Comparison of ENCODE assay signal across 13 cellular contexts in the genomic region with DNA sequence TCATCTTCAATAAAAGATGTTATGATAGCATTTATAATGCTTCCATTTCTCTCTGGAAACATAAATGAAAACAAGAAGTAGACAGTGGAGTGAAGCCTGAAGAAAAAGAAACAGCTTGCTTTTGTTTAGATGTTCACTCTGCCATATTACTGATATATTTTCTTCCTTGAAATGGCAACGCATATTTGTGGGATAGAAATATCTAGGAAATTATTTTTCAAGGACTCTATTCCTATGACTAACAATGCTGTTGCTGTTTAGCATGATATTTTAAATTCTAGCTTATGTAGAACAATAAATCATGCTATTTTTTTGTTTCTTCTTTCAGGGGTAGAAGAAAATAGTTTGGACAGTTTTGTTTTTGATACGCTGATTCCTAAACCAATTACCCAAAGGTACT.
DNase-seq lines count a peak whose midpoint lies in the region; ATAC-seq and TF ChIP-seq lines count a peak whose summit lies in the region.
"Had no signal": no experiment of that assay in that cellular context is flagged by ENCODE, and none has a peak within 500 bp of the region (broad histone marks: within the 10 kb centered on the region; RNA-seq: fewer than 3 reads in every experiment).

No MANE protein-coding gene starts in this region.

- H3K9ac ChIP-seq in IMR-90 (ENCODE audit: low read depth, low read length) = no peak overlapping the region
- H3K9ac ChIP-seq: BLaER1 had no signal

- no peak for TF ChIP-seq CTCF in IMR-90 (conservative IDR thresholded peaks at IDR 0.05; ENCODE audit: low read depth, low read length)

- no peak overlapping the region for H3K27ac ChIP-seq in IMR-90 (ENCODE audit: insufficient read depth, low read length)
- H3K27ac ChIP-seq: A549, BLaER1 had no signal

- CTCF ChIA-PET in IMR-90 (lab: Yijun Ruan, JAX) = interaction anchor here (0.7 kb wide), 1 partner anchor 1373 kb away, joined by 3 read pairs; no protein-coding TSS in a partner anchor

- POLR2A ChIA-PET in IMR-90 (lab: Charles Lee; ENCODE audit: unreplicated experiment) = no interaction called here

- no CpG with 5 or more reads among the region's 2 CpGs for WGBS in IMR-90 (ENCODE audit: extremely low coverage in 2 of 2, insufficient read length in 1 of 2), 2 experiments

- no peak overlapping the region for H4K8ac ChIP-seq in IMR-90 (ENCODE audit: low read depth in 2 of 2, low read length in 2 of 2)

- H2BK5ac ChIP-seq in IMR-90 (ENCODE audit: low read depth, low read length, poor library complexity, severe bottlenecking) = peak overlapping the region; percentile 67

- no peak overlapping the region for H2AK5ac ChIP-seq in IMR-90 (ENCODE audit: low read depth, low read length)

- H3K9me3 ChIP-seq in IMR-90 (ENCODE audit: control insufficient read depth, insufficient read depth, low read length) = no peaks in the 10 kb centered on the region
- H3K9me3 ChIP-seq: A549, BLaER1 had no signal

- no peak overlapping the region; the same call in 1 of the 2 replicates for H4K91ac ChIP-seq in IMR-90 (ENCODE audit: insufficient read depth, low read depth, low read length)

- H3K9me1 ChIP-seq in IMR-90 (ENCODE audit: insufficient read depth, low read length) = no peaks in the 10 kb centered on the region

- no peak for TF ChIP-seq RAD21 in IMR-90 (IDR thresholded peaks at IDR 0.05; ENCODE audit: low read length)

- H3K27me3 ChIP-seq in IMR-90 (ENCODE audit: control insufficient read depth, insufficient read depth, low read length) = no peaks in the 10 kb centered on the region
- H3K27me3 ChIP-seq: BLaER1 had no signal

- 0 out of 2 replicates have a peak overlapping the region, but pooled peaks have one; percentile 30 for H2BK120ac ChIP-seq in IMR-90 (ENCODE audit: low read depth, low read length)

- no peak overlapping the region for H3K23ac ChIP-seq in IMR-90 (ENCODE audit: low read depth, low read length)

- H2BK20ac ChIP-seq in IMR-90 (ENCODE audit: low read depth, low read length) = no peak overlapping the region

- no peak for TF ChIP-seq POLR2A in IMR-90 (IDR thresholded peaks at IDR 0.05; ENCODE audit: low read depth, low read length)

- H3K36me3 ChIP-seq in IMR-90 (ENCODE audit: control insufficient read depth, insufficient read depth, low read length) = no peaks in the 10 kb centered on the region; the same call in 1 of the 2 replicates
- H3K36me3 ChIP-seq: BLaER1 had no signal

- H3K4ac ChIP-seq in IMR-90 (ENCODE audit: low read depth, low read length) = no peak overlapping the region

- BruUV-seq in IMR-90 (replicated peaks; lab: Mats Ljungman, UMichigan) = no TSS peak

- in situ Hi-C loops in IMR-90 (cut with MboI; ENCODE audit: low sequenced_read_pairs) = loop anchor here (10.0 to 25.0 kb wide), 2 partner anchors 985 to 1173 kb away; no protein-coding TSS in a partner anchor

- H4K5ac ChIP-seq in IMR-90 (ENCODE audit: low read depth, low read length) = no peak overlapping the region

- dilution Hi-C loops in IMR-90 (cut with HindIII; ENCODE audit: low sequenced_read_pairs, unreplicated experiment) = no loop called here

- no peaks in the 10 kb centered on the region for H4K20me1 ChIP-seq in IMR-90 (ENCODE audit: insufficient read depth, low read length)
- H4K20me1 ChIP-seq: BLaER1 had no signal

- H3K14ac ChIP-seq in IMR-90 (replicated peaks; ENCODE audit: low read depth, low read length) = no peak overlapping the region

- no peak overlapping the region for H3K18ac ChIP-seq in IMR-90 (ENCODE audit: low read depth, low read length)

- peak; percentile 43 for ATAC-seq in IMR-90 (ENCODE audit: low read depth)
- ATAC-seq: A549 had no signal

- H2AFZ ChIP-seq in IMR-90 (replicated peaks; ENCODE audit: low read length, poor library complexity) = no peak overlapping the region

- H3K79me1 ChIP-seq in IMR-90 (ENCODE audit: low read depth in 1 of 2, low read length in 2 of 2) = peaks cover 0 to 5% of the 10 kb centered on the region in 2 experiments; a peak in 1 of 4 replicates

- no peak overlapping the region for H3K56ac ChIP-seq in IMR-90 (ENCODE audit: extremely low read depth, insufficient read depth, low read length)

- no peak overlapping the region; the same call in 1 of the 2 replicates for H3K4me2 ChIP-seq in IMR-90 (ENCODE audit: low read depth, low read length)
- H3K4me2 ChIP-seq: A549, BLaER1 had no signal

- no peak overlapping the region for H2BK15ac ChIP-seq in IMR-90 (ENCODE audit: low read depth, low read length)

- DNase-seq in GM03348 (ENCODE audit: low spot score) (peak; percentile 6), IMR-90 (peak; percentile 48), dedifferentiated amniotic fluid mesenchymal stem cell (ENCODE audit: extremely low spot score) (peak; percentile 36), iris pigment epithelial cell (ENCODE audit: low read depth) (peak; percentile 50), amygdala (lab: John Stamatoyannopoulos, UW) (no peak), retina (no peak)
- DNase-seq in activated naive CD4-positive, alpha-beta T cell treated with anti-CD3 and anti-CD28 coated beads, Interleukin-2, amount 50 U/mL, for 16 hours = no peak
- DNase-seq: AML-193; CD4-positive, CD25-positive, alpha-beta regulatory T cell; DMS53; KG1 had no signal

- no peak overlapping the region for H3K4me3 ChIP-seq in IMR-90 (ENCODE audit: insufficient read depth, low read depth, low read length)
- H3K4me3 ChIP-seq: A549, BLaER1 had no signal

- H2AK9ac ChIP-seq in IMR-90 (replicated peaks; ENCODE audit: low read depth, low read length, poor library complexity) = no peak overlapping the region

- intact Hi-C loops in IMR-90 (cut with micrococcal nuclease) = loop anchor here (10.0 kb wide), 4 partner anchors 235 to 1185 kb away; a partner anchor contains a TSS

- peaks cover 6% of the 10 kb centered on the region; the same call in 1 of the 2 replicates for H3K4me1 ChIP-seq in IMR-90 (ENCODE audit: control insufficient read depth, insufficient read depth, low read length)
- H3K4me1 ChIP-seq: BLaER1 had no signal

TF ChIP-seq in IMR-90, 13 proteins besides CTCF, POLR2A, EP300 and RAD21:
- TF ChIP-seq CHD1 (IDR thresholded peaks at IDR 0.05; ENCODE audit: low read depth, low read length) (no peak), MXI1 (IDR thresholded peaks at IDR 0.05; ENCODE audit: borderline replicate concordance, low read depth, low read length) (no peak), BHLHE40 (IDR thresholded peaks at IDR 0.05; ENCODE audit: low read depth, low read length) (no peak), SMC3 (IDR thresholded peaks at IDR 0.05; ENCODE audit: low read depth, low read length) (no peak), CEBPB (IDR thresholded peaks at IDR 0.05; ENCODE audit: low read depth, low read length) (no peak), MAFK (IDR thresholded peaks at IDR 0.05; ENCODE audit: low read depth, low read length) (no peak), NFE2L2 (IDR thresholded peaks at IDR 0.05; ENCODE audit: low read depth, low read length) (no peak), FOS (IDR thresholded peaks at IDR 0.05; ENCODE audit: low read depth, low read length) (no peak), MAZ (IDR thresholded peaks at IDR 0.05; ENCODE audit: borderline replicate concordance, low read depth, low read length) (no peak), RFX5 (IDR thresholded peaks at IDR 0.05; ENCODE audit: low read depth, low read length) (no peak), RCOR1 (IDR thresholded peaks at IDR 0.05; ENCODE audit: insufficient replicate concordance, low read length) (no peak)
- TF ChIP-seq, protein P1, sequence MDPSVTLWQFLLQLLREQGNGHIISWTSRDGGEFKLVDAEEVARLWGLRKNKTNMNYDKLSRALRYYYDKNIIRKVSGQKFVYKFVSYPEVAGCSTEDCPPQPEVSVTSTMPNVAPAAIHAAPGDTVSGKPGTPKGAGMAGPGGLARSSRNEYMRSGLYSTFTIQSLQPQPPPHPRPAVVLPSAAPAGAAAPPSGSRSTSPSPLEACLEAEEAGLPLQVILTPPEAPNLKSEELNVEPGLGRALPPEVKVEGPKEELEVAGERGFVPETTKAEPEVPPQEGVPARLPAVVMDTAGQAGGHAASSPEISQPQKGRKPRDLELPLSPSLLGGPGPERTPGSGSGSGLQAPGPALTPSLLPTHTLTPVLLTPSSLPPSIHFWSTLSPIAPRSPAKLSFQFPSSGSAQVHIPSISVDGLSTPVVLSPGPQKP (IDR thresholded peaks at IDR 0.05; ENCODE audit: borderline replicate concordance, low read depth, low read length) = no peak
- TF ChIP-seq, protein P2, sequence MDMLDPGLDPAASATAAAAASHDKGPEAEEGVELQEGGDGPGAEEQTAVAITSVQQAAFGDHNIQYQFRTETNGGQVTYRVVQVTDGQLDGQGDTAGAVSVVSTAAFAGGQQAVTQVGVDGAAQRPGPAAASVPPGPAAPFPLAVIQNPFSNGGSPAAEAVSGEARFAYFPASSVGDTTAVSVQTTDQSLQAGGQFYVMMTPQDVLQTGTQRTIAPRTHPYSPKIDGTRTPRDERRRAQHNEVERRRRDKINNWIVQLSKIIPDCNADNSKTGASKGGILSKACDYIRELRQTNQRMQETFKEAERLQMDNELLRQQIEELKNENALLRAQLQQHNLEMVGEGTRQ (IDR thresholded peaks at IDR 0.05; ENCODE audit: low read depth, low read length) = no peak
TF ChIP-seq in IMR-90: peak in this region for 0.

Comparison
In these comparisons a context has a peak if more than half of its experiments do, and no peak if none do; other contexts are left out.
1. DNase-seq: peak in GM03348 (single experiment), IMR-90 (single experiment), dedifferentiated amniotic fluid mesenchymal stem cell (single experiment) and iris pigment epithelial cell (single experiment); none in amygdala (0 of 56), activated naive CD4-positive, alpha-beta T cell treated with anti-CD3 and anti-CD28 coated beads, Interleukin-2, amount 50 U/mL, for 16 hours (single experiment) and retina (single experiment).